2 cellular contexts compared by ENCODE assay signal in the genomic region with DNA sequence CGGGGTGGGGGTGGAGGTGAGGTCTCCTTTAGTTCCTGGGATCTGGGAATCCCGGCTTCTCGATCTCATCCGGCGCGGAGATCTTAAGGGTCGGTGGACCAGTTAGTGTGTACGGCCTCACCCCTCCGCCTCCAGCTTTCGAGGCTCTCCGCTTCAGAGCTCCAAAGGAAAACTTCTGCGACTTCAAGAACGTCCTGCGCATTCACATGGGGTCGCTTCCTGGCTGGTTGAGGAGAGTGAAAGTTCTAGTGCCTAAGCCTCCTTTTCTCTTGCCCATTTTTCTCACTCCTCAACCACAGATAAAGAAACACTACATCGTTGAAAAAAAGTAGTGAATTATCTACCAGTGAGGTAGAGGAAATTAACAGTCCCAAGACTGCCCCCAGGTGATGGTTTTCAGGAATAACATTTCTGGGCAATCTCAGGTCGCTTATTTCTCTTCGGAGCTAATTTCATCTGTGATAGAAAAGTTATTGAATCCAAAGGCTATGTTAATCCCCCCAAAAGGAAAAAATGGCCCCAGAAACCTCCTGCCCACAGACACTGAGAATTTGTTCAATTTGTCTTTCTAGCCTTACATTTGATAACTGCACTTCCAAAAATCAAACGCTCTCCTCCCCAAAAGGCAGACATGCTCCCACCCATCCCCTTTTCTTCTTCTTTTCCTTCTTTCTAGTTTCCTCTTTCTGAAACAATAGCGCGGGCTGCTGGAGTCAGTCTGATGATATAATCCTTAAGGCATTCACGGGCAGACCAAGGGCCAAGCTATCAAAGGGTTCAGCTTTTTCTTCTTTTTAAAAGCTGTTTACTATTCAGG.
TF ChIP-seq lines count a peak whose summit lies in the region.

No MANE protein-coding gene starts in this region.

TF ChIP-seq in SK-N-SH, 30 proteins besides CTCF, POLR2A, EP300 and RAD21:
- TF ChIP-seq SMC3 (IDR thresholded peaks at IDR 0.05; ENCODE audit: low read depth, low read length) (peak; percentile 36), FOSL2 (IDR thresholded peaks at IDR 0.05; ENCODE audit: borderline replicate concordance, low read depth) (no peak)

TF ChIP-seq in endothelial cell of umbilical vein, 7 proteins besides CTCF, POLR2A, EP300 and RAD21:
- TF ChIP-seq FOS (IDR thresholded peaks at IDR 0.05; ENCODE audit: borderline replicate concordance, insufficient read depth, low read length) (no peak), POLR2AphosphoS5 (IDR thresholded peaks at IDR 0.05; ENCODE audit: insufficient read depth, low read depth, low read length) (no peak), EZH2 (IDR thresholded peaks at IDR 0.05; ENCODE audit: borderline replicate concordance, low read depth, low read length, severe bottlenecking) (no peak), GATA2 (IDR thresholded peaks at IDR 0.05; ENCODE audit: insufficient read depth, insufficient read length, low read depth, low read length) (no peak), MYC (IDR thresholded peaks at IDR 0.05; ENCODE audit: low read depth, low read length) (no peak), MAX (IDR thresholded peaks at IDR 0.05; ENCODE audit: insufficient read depth, insufficient read length) (no peak), JUN (IDR thresholded peaks at IDR 0.05; ENCODE audit: borderline replicate concordance, insufficient read depth, insufficient read length, low read depth) (peak; percentile 12)
